In genomic region chr1:60245371-60245770, GRCh38 we compare ENCODE assay signal across 14 cellular contexts.
"Had no signal": no experiment of that assay in that cellular context is flagged by ENCODE, and none has a peak within 500 bp of the region (broad histone marks: within the 10 kb centered on the region; RNA-seq: fewer than 3 reads in every experiment).

No MANE protein-coding gene starts in this region.

- H3K4me1 ChIP-seq: adrenal gland, tibial artery had no signal

- ATAC-seq: activated CD8-positive, alpha-beta T cell treated with anti-CD3 and anti-CD28 coated beads for 36 hours; activated T-cell treated with anti-CD3 and anti-CD28 coated beads, Interleukin-2, amount 50 U/mL, for 4 hours; esophagus mucosa; left ventricle myocardium superior; natural killer cell treated with Interleukin-12 subunit alpha and Interleukin-12 subunit beta and Interleukin-15 and Interleukin-18, amount 100 ng/mL, for 72 hours; stimulated activated effector memory CD8-positive, alpha-beta T cell treated with anti-CD3 and anti-CD28 coated beads, Interleukin-12 subunit alpha, Interleukin-12 subunit beta, amount 100 ng/mL, for 72 hours had no signal

- DNase-seq: activated CD4-positive, alpha-beta T cell treated with anti-CD3 and anti-CD28 coated beads for 48 hours; activated CD8-positive, alpha-beta T cell treated with anti-CD3 and anti-CD28 coated beads for 36 hours; activated effector memory CD4-positive, alpha-beta T cell treated with Interleukin-2 at 50 U/mL for 16 hours; activated naive CD4-positive, alpha-beta T cell treated with anti-CD3 and anti-CD28 coated beads, Interleukin-2, amount 50 U/mL, for 16 hours; activated T-cell treated with anti-CD3 and anti-CD28 coated beads, Interleukin-2, amount 50 U/mL, for 4 hours; dorsolateral prefrontal cortex; hippocampal formation; left ventricle myocardium superior; mesenchymal stem cell had no signal

- H3K27ac ChIP-seq: adrenal gland, dorsolateral prefrontal cortex, tibial artery had no signal

- H3K9me3 ChIP-seq: adrenal gland, tibial artery had no signal

- H3K36me3 ChIP-seq: adrenal gland, tibial artery had no signal

- H3K27me3 ChIP-seq: adrenal gland, dorsolateral prefrontal cortex, tibial artery had no signal

- H3K4me3 ChIP-seq: adrenal gland, dorsolateral prefrontal cortex, tibial artery had no signal
